ENCODE assay signal across 1 cellular context in genomic region chr17:50144845-50145531, GRCh38.
TF ChIP-seq lines count a peak whose summit lies in the region.

No MANE protein-coding gene starts in this region.

TF ChIP-seq in GM12878, 131 proteins besides CTCF, POLR2A, EP300 and RAD21:
- TF ChIP-seq USF2 (IDR thresholded peaks at IDR 0.05; ENCODE audit: borderline replicate concordance, low read depth, low read length) (no peak), MYB (IDR thresholded peaks at IDR 0.05; ENCODE audit: borderline replicate concordance, low read depth, low read length) (no peak), NFYA (IDR thresholded peaks at IDR 0.05; ENCODE audit: borderline replicate concordance, low read depth, low read length) (no peak), PML (IDR thresholded peaks at IDR 0.05; ENCODE audit: low read length) (no peak), ZNF207 (IDR thresholded peaks at IDR 0.05; ENCODE audit: borderline replicate concordance) (no peak), BRCA1 (IDR thresholded peaks at IDR 0.05; ENCODE audit: low read depth, low read length) (no peak), BACH1 (IDR thresholded peaks at IDR 0.05; ENCODE audit: borderline replicate concordance) (no peak), NR2C1 (IDR thresholded peaks at IDR 0.05) (no peak)
